ENCODE assay signal across 8 cellular contexts in the genomic region with DNA sequence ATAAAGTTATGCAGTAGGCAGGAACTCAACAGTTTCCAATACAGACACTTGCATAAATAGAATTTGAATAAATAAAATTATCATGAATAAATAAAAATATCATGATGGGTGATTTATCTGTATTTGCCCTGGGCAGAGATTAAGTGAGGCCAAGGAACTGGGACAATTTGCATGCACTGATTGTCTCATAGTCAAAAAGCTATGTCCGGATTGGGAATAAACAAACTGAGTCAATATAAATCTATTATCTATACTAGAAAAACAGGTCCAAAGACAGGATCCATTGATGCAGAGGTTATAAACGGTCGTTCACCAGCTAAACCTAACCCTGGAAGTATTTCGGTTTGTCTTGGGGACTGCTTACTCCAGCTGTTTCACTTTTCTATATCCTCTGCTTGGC.
"Had no signal": no experiment of that assay in that cellular context is flagged by ENCODE, and none has a peak within 500 bp of the region (broad histone marks: within the 10 kb centered on the region; RNA-seq: fewer than 3 reads in every experiment).

No MANE protein-coding gene starts in this region.

- H2AFZ ChIP-seq: GM23248 had no signal

- H3K4me3 ChIP-seq: GM23248 had no signal

- DNase-seq: GM23248, H9, HCEC 1CT, KBM-7 had no signal

- H3K4me3 Mint-ChIP-seq: H9, IgD-negative memory B cell had no signal

- ATAC-seq: HepG2 had no signal

- H3K27ac ChIP-seq: GM23248, HL-60, KMS-11 had no signal

- H3K27ac Mint-ChIP-seq: IgD-negative memory B cell had no signal

- H3K9me3 Mint-ChIP-seq: H9, IgD-negative memory B cell had no signal

- H3K4me2 ChIP-seq: KMS-11 had no signal

- H3K27me3 Mint-ChIP-seq: IgD-negative memory B cell had no signal
